ENCODE assay signal across 8 cellular contexts in genomic region chr7:6106140-6106904, GRCh38. TPM values are rescaled to one million over a fixed set of nuclear protein-coding genes. Genes with fewer than 3 reads are reported as not detected.
A peak's percentile ranks its signal among the peaks of the same experiment; 100 is the strongest.
DNase-seq lines count a peak whose midpoint lies in the region; ATAC-seq, FAIRE-seq and TF ChIP-seq lines count a peak whose summit lies in the region.

No MANE protein-coding gene starts in this region.

- FAIRE-seq in H54 (lab: Jason Lieb, UNC): no peak

- peak overlapping the region; percentile 92 for H3K4me3 Mint-ChIP-seq in stimulated activated naive CD8-positive, alpha-beta T cell treated with anti-CD3 and anti-CD28 coated beads, Interleukin-15, Interleukin-2, amounts not matched to agents 100 ng/mL and 50 ng/mL, for 24 hours

- H3K4me3 ChIP-seq in SK-N-MC (peak overlapping the region; percentile 96), body of pancreas (peak overlapping the region in 1 of 2 donors; percentile 59), right lobe of liver (peak overlapping the region; percentile 67 to 82 (median 70))

- peak overlapping the region; percentile 90 for H3K27ac Mint-ChIP-seq in stimulated activated naive CD8-positive, alpha-beta T cell treated with anti-CD3 and anti-CD28 coated beads, Interleukin-15, Interleukin-2, amounts not matched to agents 100 ng/mL and 50 ng/mL, for 24 hours

- H3K36me3 Mint-ChIP-seq in stimulated activated naive CD8-positive, alpha-beta T cell treated with anti-CD3 and anti-CD28 coated beads, Interleukin-15, Interleukin-2, amounts not matched to agents 100 ng/mL and 50 ng/mL, for 24 hours (ENCODE audit: low read depth): peaks cover 10% of the 10 kb centered on the region

- peak; percentile 29 for TF ChIP-seq CTCF in AG09319 (IDR thresholded peaks at IDR 0.05; ENCODE audit: low read depth, low read length)
- TF ChIP-seq CTCF in body of pancreas (IDR thresholded peaks at IDR 0.05): peak in 4 of 7 experiments; percentile 26 to 39 (median 34)
- TF ChIP-seq CTCF in right lobe of liver (IDR thresholded peaks at IDR 0.05): peak; percentile 4 to 40 (median 31)

- H3K36me3 ChIP-seq in SK-N-MC (ENCODE audit: insufficient read depth, low read length) (peaks cover 5% of the 10 kb centered on the region; the same call in 1 of the 2 replicates), body of pancreas (replicated peaks in 1 of 2; ENCODE audit: insufficient read depth in 1 of 2, low read depth in 2 of 2) (no peaks in the 10 kb centered on the region), right lobe of liver (no peaks in the 10 kb centered on the region)

- H3K9me3 ChIP-seq in SK-N-MC (ENCODE audit: low read depth, low read length): no peaks in the 10 kb centered on the region
- H3K9me3 ChIP-seq in body of pancreas: no peaks in the 10 kb centered on the region
- no peaks in the 10 kb centered on the region for H3K9me3 ChIP-seq in right lobe of liver

- H3K27me3 Mint-ChIP-seq in stimulated activated naive CD8-positive, alpha-beta T cell treated with anti-CD3 and anti-CD28 coated beads, Interleukin-15, Interleukin-2, amounts not matched to agents 100 ng/mL and 50 ng/mL, for 24 hours: no peaks in the 10 kb centered on the region

- no peaks in the 10 kb centered on the region for H3K9me3 Mint-ChIP-seq in stimulated activated naive CD8-positive, alpha-beta T cell treated with anti-CD3 and anti-CD28 coated beads, Interleukin-15, Interleukin-2, amounts not matched to agents 100 ng/mL and 50 ng/mL, for 24 hours

- intact Hi-C loops in body of pancreas (cut with DNase I): no loop called here
- intact Hi-C loops in right lobe of liver (cut with DNase I): no loop called here

- H3K27me3 ChIP-seq in body of pancreas (no peaks in the 10 kb centered on the region), right lobe of liver (no peaks in the 10 kb centered on the region)

- TF ChIP-seq POLR2A in H54 (IDR thresholded peaks at IDR 0.05; ENCODE audit: low read depth, low read length): no peak
- TF ChIP-seq POLR2A in body of pancreas (IDR thresholded peaks at IDR 0.05): no peak
- no peak for TF ChIP-seq POLR2A in right lobe of liver (IDR thresholded peaks at IDR 0.05)

- peaks cover 39% of the 10 kb centered on the region for H3K4me1 Mint-ChIP-seq in stimulated activated naive CD8-positive, alpha-beta T cell treated with anti-CD3 and anti-CD28 coated beads, Interleukin-15, Interleukin-2, amounts not matched to agents 100 ng/mL and 50 ng/mL, for 24 hours (ENCODE audit: low read depth)

- H3K9ac ChIP-seq in SK-N-MC (ENCODE audit: insufficient read length): peak overlapping the region; percentile 91

- H3K4me1 ChIP-seq in body of pancreas (peaks cover 22% of the 10 kb centered on the region), right lobe of liver (peaks cover 0 to 16% (median 0%) of the 10 kb centered on the region in 4 donors)

- ATAC-seq in body of pancreas (no peak), right lobe of liver (peak; percentile 4 to 19 (median 14)), HG03442 (IDR thresholded peaks at IDR 0.05; ENCODE audit: unreplicated experiment) (no peak)

- DNase-seq in AG09319 (ENCODE audit: extremely low read depth, low read depth) (peak; percentile 11), H54 (ENCODE audit: insufficient read length, low spot score) (peak; percentile 55), SK-N-MC (ENCODE audit: low read depth, low spot score) (no peak), body of pancreas (peak; percentile 16 to 30 (median 27)), right lobe of liver (no peak), NCI-H146 treated with DMSO at 0.1 percent for 48 hours (lab: John Stamatoyannopoulos, UW; ENCODE audit: unreplicated experiment) (no peak)

- 6 to 9% methylated on average over 10 of the region's 10 CpGs for WGBS in body of pancreas, 2 donors
- WGBS in right lobe of liver (ENCODE audit: insufficient coverage, low coverage, low lambda C conversion rate, missing lambda C conversion rate): 4% methylated on average over 10 of the region's 10 CpGs

- H3K27ac ChIP-seq in SK-N-MC (peak overlapping the region; percentile 59; the same call in 1 of the 2 replicates), body of pancreas (peak overlapping the region in 3 of 4 donors; percentile 45 to 94 (median 82)), right lobe of liver (peak overlapping the region; percentile 83 to 90 (median 85))

RNA-seq across cellular contexts. Expression of gene USP42, which starts 1.6 kb away (rescaled TPM):
- 1 to 10 TPM; 7.8 to 9.9 TPM for total RNA-seq in body of pancreas
- total RNA-seq in right lobe of liver: 1 to 10 TPM; 3.1 to 4.5 (median 4.2) TPM

RNA-seq across cellular contexts. Expression of gene EIF2AK1, which starts 47.3 kb away (rescaled TPM):
- total RNA-seq in body of pancreas: 100 to 1,000 TPM in 1 of 2 donors, 10 to 100 TPM in 1; 53.2 to 239 TPM
- total RNA-seq in right lobe of liver: 100 to 1,000 TPM in 2 of 6 experiments, 10 to 100 TPM in 4; 69.3 to 271 (median 72.8) TPM

Comparison
In these comparisons a context has a peak if more than half of its experiments do, and no peak if none do; other contexts are left out.
1. DNase-seq: peak in AG09319 (single experiment), H54 (single experiment) and body of pancreas (4 of 4); none in SK-N-MC (single experiment), right lobe of liver (0 of 3) and NCI-H146 treated with DMSO at 0.1 percent for 48 hours (single experiment).
2. ATAC-seq: peak in right lobe of liver (4 of 4); none in body of pancreas (single experiment) and HG03442 (single experiment).
3. Peak in every context shown above with its lines, with median percentiles within 50 percentile points of each other: CTCF ChIP-seq and H3K27ac ChIP-seq.